9 cellular contexts compared by ENCODE assay signal in the genomic region with DNA sequence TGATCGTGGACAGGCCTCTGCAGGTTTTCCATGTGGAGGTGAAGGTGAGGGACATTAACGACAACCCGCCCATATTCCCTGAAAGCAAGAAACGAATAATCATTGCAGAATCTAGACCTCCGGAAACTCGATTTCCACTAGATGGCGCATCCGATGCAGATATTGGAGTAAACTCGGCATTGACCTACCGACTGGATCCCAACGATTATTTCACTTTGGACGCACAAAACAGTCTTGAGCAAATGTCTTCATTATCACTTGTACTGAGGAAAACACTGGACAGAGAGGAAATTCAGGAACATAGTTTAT. TPM values are rescaled to one million over a fixed set of nuclear protein-coding genes. Genes with fewer than 3 reads are reported as not detected.
A peak's percentile ranks its signal among the peaks of the same experiment; 100 is the strongest.
DNase-seq lines count a peak whose midpoint lies in the region; ATAC-seq and TF ChIP-seq lines count a peak whose summit lies in the region.
"Had no signal": no experiment of that assay in that cellular context is flagged by ENCODE, and none has a peak within 500 bp of the region (broad histone marks: within the 10 kb centered on the region; RNA-seq: fewer than 3 reads in every experiment).

No MANE protein-coding gene starts in this region.

- H3K4me1 Mint-ChIP-seq in neural crest cell: no peaks in the 10 kb centered on the region

- peaks cover 13% of the 10 kb centered on the region for H3K9me3 Mint-ChIP-seq in neural crest cell
- H3K9me3 Mint-ChIP-seq in activated naive CD4-positive, alpha-beta T cell treated with anti-CD3 and anti-CD28 coated beads, Interleukin-2, amount 50 U/mL, for 72 hours: peaks cover 24 to 36% of the 10 kb centered on the region in 2 donors

- ATAC-seq in activated naive CD4-positive, alpha-beta T cell treated with anti-CD3 and anti-CD28 coated beads, Interleukin-2, amount 50 U/mL, for 72 hours: no peak
- no peak for ATAC-seq in GM19324 (IDR thresholded peaks at IDR 0.05; ENCODE audit: low FRiP score, unreplicated experiment)

- TF ChIP-seq CTCF in DOHH2 (IDR thresholded peaks at IDR 0.05; ENCODE audit: low read depth, low read length, poor library complexity, severe bottlenecking) (peak; percentile 41), neural crest cell (conservative IDR thresholded peaks at IDR 0.05) (peak; percentile 30)

- H3K36me3 Mint-ChIP-seq in neural crest cell (ENCODE audit: low read depth): peaks cover 57% of the 10 kb centered on the region
- H3K36me3 Mint-ChIP-seq in activated naive CD4-positive, alpha-beta T cell treated with anti-CD3 and anti-CD28 coated beads, Interleukin-2, amount 50 U/mL, for 72 hours: peaks cover 16 to 27% of the 10 kb centered on the region in 2 donors

- H3K27me3 ChIP-seq in DOHH2 (ENCODE audit: control insufficient read depth, low read length) (no peaks in the 10 kb centered on the region), ectodermal cell (ENCODE audit: control insufficient read depth, insufficient read depth, low read length, poor library complexity, severe bottlenecking) (no peaks in the 10 kb centered on the region)

- no peaks in the 10 kb centered on the region for H3K79me2 ChIP-seq in DOHH2 (ENCODE audit: control insufficient read depth, low read length)

- no peak overlapping the region for H3K4me3 ChIP-seq in DOHH2 (ENCODE audit: low read length)
- H3K4me3 ChIP-seq in ectodermal cell (ENCODE audit: insufficient read depth, low read depth, low read length): peak overlapping the region; percentile 34

- no peaks in the 10 kb centered on the region for H3F3A ChIP-seq in DOHH2 (ENCODE audit: control insufficient read depth, insufficient read depth)

- H3K4me3 Mint-ChIP-seq in neural crest cell: no peak overlapping the region

- H3K36me3 ChIP-seq in DOHH2 (ENCODE audit: control insufficient read depth, low read length) (no peaks in the 10 kb centered on the region), ectodermal cell (ENCODE audit: control insufficient read depth, insufficient read depth, low read length) (peaks cover 9% of the 10 kb centered on the region)

- H3K9me3 ChIP-seq in DOHH2 (ENCODE audit: control insufficient read depth, insufficient read depth, low read length) (no peaks in the 10 kb centered on the region; the same call in 1 of the 2 replicates), ectodermal cell (ENCODE audit: control insufficient read depth, low read length) (no peaks in the 10 kb centered on the region)

- H3K27ac Mint-ChIP-seq in neural crest cell (ENCODE audit: unreplicated experiment): no peak overlapping the region
- no peak overlapping the region for H3K27ac Mint-ChIP-seq in activated naive CD4-positive, alpha-beta T cell treated with anti-CD3 and anti-CD28 coated beads, Interleukin-2, amount 50 U/mL, for 72 hours

- WGBS in ectodermal cell, 2 experiments: 73 to 74% methylated on average over 12 of the region's 12 CpGs

- H3K27me3 Mint-ChIP-seq in neural crest cell (ENCODE audit: low read depth): no peaks in the 10 kb centered on the region

- H3K4me2 ChIP-seq in DOHH2 (ENCODE audit: low read length): no peak overlapping the region

- H4K20me1 ChIP-seq in DOHH2 (ENCODE audit: control insufficient read depth, insufficient read depth, low read depth, low read length): no peaks in the 10 kb centered on the region

- H3K4me1 ChIP-seq in DOHH2 (ENCODE audit: control insufficient read depth, low read length) (no peaks in the 10 kb centered on the region), ectodermal cell (ENCODE audit: control insufficient read depth, insufficient read depth, low read length) (no peaks in the 10 kb centered on the region)

- H3K9me2 ChIP-seq in DOHH2 (replicated peaks; ENCODE audit: control insufficient read depth, low read length): no peaks in the 10 kb centered on the region

- H3K27ac ChIP-seq in DOHH2 (ENCODE audit: low read depth, low read length) (no peak overlapping the region), ectodermal cell (ENCODE audit: insufficient read depth, low read depth, low read length, poor library complexity, severe bottlenecking) (no peak overlapping the region)

- DNase-seq in NCI-H226 (peak; percentile 16), neural crest cell (ENCODE audit: low read depth, low spot score) (no peak), activated gamma-delta T cell treated with Interleukin-2 at 50 U/mL for 16 hours (no peak), epidermal melanocyte (ENCODE audit: insufficient read length, low spot score) (no peak)
- DNase-seq in activated naive CD4-positive, alpha-beta T cell treated with anti-CD3 and anti-CD28 coated beads, Interleukin-2, amount 50 U/mL, for 72 hours (ENCODE audit: low spot score in 2 of 2): no peak
- DNase-seq: foreskin fibroblast had no signal

RNA-seq across cellular contexts. Expression of gene PCDHA13, which starts 0.6 kb away (rescaled TPM):
- polyA plus RNA-seq in ectodermal cell (2013, experiment 1 of 4): 1.5 TPM
- 1.0 TPM for polyA plus RNA-seq in ectodermal cell (2013, experiment 2 of 4)
- 0.64 TPM for polyA plus RNA-seq in ectodermal cell (2013, experiment 3 of 4)
- polyA plus RNA-seq in ectodermal cell (2013, experiment 4 of 4): 1.0 TPM
- 1.2 and 1.3 TPM in 2 replicates for total RNA-seq in neural crest cell
- not detected for total RNA-seq in activated naive CD4-positive, alpha-beta T cell treated with anti-CD3 and anti-CD28 coated beads, Interleukin-2, amount 50 U/mL, for 72 hours

RNA-seq across cellular contexts. Expression of gene PCDHA12, which starts 7.4 kb away (rescaled TPM):
- polyA plus RNA-seq in ectodermal cell (2013, experiment 1 of 4): 5.9 TPM
- polyA plus RNA-seq in ectodermal cell (2013, experiment 2 of 4): 5.4 TPM
- polyA plus RNA-seq in ectodermal cell (2013, experiment 3 of 4): 4.2 TPM
- polyA plus RNA-seq in ectodermal cell (2013, experiment 4 of 4): 4.3 TPM
- 5.5 and 6.6 TPM in 2 replicates for total RNA-seq in neural crest cell
- not detected for total RNA-seq in activated naive CD4-positive, alpha-beta T cell treated with anti-CD3 and anti-CD28 coated beads, Interleukin-2, amount 50 U/mL, for 72 hours

RNA-seq across cellular contexts. Expression of gene PCDHA11, which starts 13.8 kb away (rescaled TPM):
- polyA plus RNA-seq in ectodermal cell (2013, experiment 1 of 4): 9.4 TPM
- polyA plus RNA-seq in ectodermal cell (2013, experiment 2 of 4): 10.1 TPM
- polyA plus RNA-seq in ectodermal cell (2013, experiment 3 of 4): 8.4 TPM
- polyA plus RNA-seq in ectodermal cell (2013, experiment 4 of 4): 9.6 TPM
- 6.5 and 6.8 TPM in 2 replicates for total RNA-seq in neural crest cell
- not detected for total RNA-seq in activated naive CD4-positive, alpha-beta T cell treated with anti-CD3 and anti-CD28 coated beads, Interleukin-2, amount 50 U/mL, for 72 hours

RNA-seq across cellular contexts. Expression of gene PCDHA10, which starts 26.8 kb away (rescaled TPM):
- 1.3 TPM for polyA plus RNA-seq in ectodermal cell (2013, experiment 1 of 4)
- 1.7 TPM for polyA plus RNA-seq in ectodermal cell (2013, experiment 2 of 4)
- 1.8 TPM for polyA plus RNA-seq in ectodermal cell (2013, experiment 3 of 4)
- 1.8 TPM for polyA plus RNA-seq in ectodermal cell (2013, experiment 4 of 4)
- total RNA-seq in neural crest cell: 7.3 and 7.4 TPM in 2 replicates
- not detected for total RNA-seq in activated naive CD4-positive, alpha-beta T cell treated with anti-CD3 and anti-CD28 coated beads, Interleukin-2, amount 50 U/mL, for 72 hours

RNA-seq across cellular contexts. Expression of gene PCDHA9, which starts 34.4 kb away (rescaled TPM):
- polyA plus RNA-seq in ectodermal cell (2013, experiment 1 of 4): 0.50 TPM
- polyA plus RNA-seq in ectodermal cell (2013, experiment 2 of 4): 0.34 TPM
- 0.37 TPM for polyA plus RNA-seq in ectodermal cell (2013, experiment 3 of 4)
- 0.20 TPM for polyA plus RNA-seq in ectodermal cell (2013, experiment 4 of 4)
- total RNA-seq in neural crest cell: 1.4 TPM in 2 replicates
- not detected for total RNA-seq in activated naive CD4-positive, alpha-beta T cell treated with anti-CD3 and anti-CD28 coated beads, Interleukin-2, amount 50 U/mL, for 72 hours
